In the genomic region with DNA sequence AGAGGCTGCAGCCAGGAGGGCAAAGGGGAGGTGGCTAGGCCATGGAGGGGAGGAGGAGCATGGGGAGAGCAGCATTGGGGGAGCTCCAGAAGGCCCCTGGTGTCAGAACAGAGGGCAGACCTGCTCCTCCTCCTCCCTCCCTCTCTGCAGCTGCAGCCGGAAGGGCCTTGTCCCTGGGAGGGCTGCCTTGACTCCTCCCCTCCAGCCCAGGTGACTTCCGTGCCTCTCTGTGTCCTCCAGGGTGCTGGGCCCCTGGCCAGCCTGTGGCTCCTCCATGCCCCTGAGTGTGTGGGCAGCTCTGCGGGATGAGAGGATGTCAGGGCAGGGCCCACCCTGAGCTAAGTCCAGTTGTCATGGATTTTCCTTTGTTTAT, we compare ENCODE assay signal across 19 cellular contexts.
DNase-seq lines count a peak whose midpoint lies in the region; ATAC-seq and TF ChIP-seq lines count a peak whose summit lies in the region.
"Had no signal": no experiment of that assay in that cellular context is flagged by ENCODE, and none has a peak within 500 bp of the region (broad histone marks: within the 10 kb centered on the region; RNA-seq: fewer than 3 reads in every experiment).

No MANE protein-coding gene starts in this region.

- H3K9me3 ChIP-seq in mucosa of descending colon = no peaks in the 10 kb centered on the region

- intact Hi-C loops in mucosa of descending colon (cut with DNase I, micrococcal nuclease) = no loop called here

- H3K4me3 ChIP-seq in mucosa of descending colon = no peak overlapping the region

- peak; percentile 6 for DNase-seq in NCI-H82 (lab: John Stamatoyannopoulos, UW)
- DNase-seq in NCI-H82 treated with DMSO at 0.1 percent for 48 hours (lab: John Stamatoyannopoulos, UW; ENCODE audit: unreplicated experiment) = no peak
- DNase-seq in NAMALWA (ENCODE audit: low spot score) = peak; percentile 43
- peak; percentile 28 for DNase-seq in WTC11 (ENCODE audit: low spot score)
- no peak for DNase-seq in mucosa of descending colon
- DNase-seq in COLO829 (ENCODE audit: low spot score) = no peak
- DNase-seq in NCI-H2227 treated with DMSO at 0.1 percent for 48 hours (lab: John Stamatoyannopoulos, UW) = no peak
- DNase-seq: activated CD4-positive, alpha-beta T cell treated with anti-CD3 and anti-CD28 coated beads for 36 hours; activated CD8-positive, alpha-beta memory T cell treated with anti-CD3 and anti-CD28 coated beads, Interleukin-2, amount 50 U/mL, for 4 hours; activated effector memory CD4-positive, alpha-beta T cell treated with anti-CD3 and anti-CD28 coated beads, Interleukin-2, amount 50 U/mL, for 16 hours; amniotic stem cell; CD4-positive, CD25-positive, alpha-beta regulatory T cell; EL; HCEC 1CT; right cardiac atrium; stimulated activated naive CD4-positive, alpha-beta T cell had no signal

- no peak for TF ChIP-seq CTCF in WTC11 (IDR thresholded peaks at IDR 0.05)
- no peak for TF ChIP-seq CTCF in mucosa of descending colon (IDR thresholded peaks at IDR 0.05)

- peaks cover 9% of the 10 kb centered on the region for H3K27me3 Mint-ChIP-seq in WTC11 (ENCODE audit: low read depth)

- no peaks in the 10 kb centered on the region for H3K9me3 Mint-ChIP-seq in WTC11
- H3K9me3 Mint-ChIP-seq: CD4-positive, CD25-positive, alpha-beta regulatory T cell; type B pancreatic cell had no signal

- peaks cover 17% of the 10 kb centered on the region for H3K4me1 Mint-ChIP-seq in WTC11

- H3K4me1 ChIP-seq in mucosa of descending colon (ENCODE audit: low read depth) = no peaks in the 10 kb centered on the region

- POLR2A ChIA-PET in WTC11 (lab: Charles Lee) = no interaction called here

- H3K4me3 Mint-ChIP-seq in WTC11 = no peak overlapping the region
- H3K4me3 Mint-ChIP-seq: activated CD4-positive, alpha-beta T cell treated with anti-CD3 and anti-CD28 coated beads for 36 hours; CD4-positive, CD25-positive, alpha-beta regulatory T cell; type B pancreatic cell had no signal

- H3K27ac Mint-ChIP-seq in WTC11 = no peak overlapping the region
- H3K27ac Mint-ChIP-seq: activated CD4-positive, alpha-beta T cell treated with anti-CD3 and anti-CD28 coated beads for 36 hours; type B pancreatic cell had no signal

- no peaks in the 10 kb centered on the region for H3K36me3 Mint-ChIP-seq in WTC11
- H3K36me3 Mint-ChIP-seq: CD4-positive, CD25-positive, alpha-beta regulatory T cell; type B pancreatic cell had no signal

- CTCF ChIA-PET in WTC11 (lab: Charles Lee) = interaction anchor here (0.6 to 8.0 kb wide), 13 partner anchors 13 to 274 kb away, joined by 3 to 68 read pairs (median 4); no protein-coding TSS in a partner anchor

- H3K36me3 ChIP-seq in mucosa of descending colon (ENCODE audit: low read depth) = no peaks in the 10 kb centered on the region

- peak; percentile 74 for ATAC-seq in WTC11
- peak; percentile 55 for ATAC-seq in mucosa of descending colon
- ATAC-seq in HG02885 (IDR thresholded peaks at IDR 0.05; ENCODE audit: poor library complexity, unreplicated experiment) = no peak
- ATAC-seq: activated CD4-positive, alpha-beta T cell treated with anti-CD3 and anti-CD28 coated beads for 36 hours; esophagus mucosa; right cardiac atrium had no signal

TF ChIP-seq in WTC11, 78 proteins besides CTCF, POLR2A, EP300 and RAD21:
- TF ChIP-seq, protein P1, sequence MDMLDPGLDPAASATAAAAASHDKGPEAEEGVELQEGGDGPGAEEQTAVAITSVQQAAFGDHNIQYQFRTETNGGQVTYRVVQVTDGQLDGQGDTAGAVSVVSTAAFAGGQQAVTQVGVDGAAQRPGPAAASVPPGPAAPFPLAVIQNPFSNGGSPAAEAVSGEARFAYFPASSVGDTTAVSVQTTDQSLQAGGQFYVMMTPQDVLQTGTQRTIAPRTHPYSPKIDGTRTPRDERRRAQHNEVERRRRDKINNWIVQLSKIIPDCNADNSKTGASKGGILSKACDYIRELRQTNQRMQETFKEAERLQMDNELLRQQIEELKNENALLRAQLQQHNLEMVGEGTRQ (CRISPR knock-in tag; IDR thresholded peaks at IDR 0.05) = peak; percentile 39; the same call in 1 of the 2 replicates
- TF ChIP-seq CREM (CRISPR knock-in tag; IDR thresholded peaks at IDR 0.05) = no peak

Comparison
In these comparisons a context has a peak if more than half of its experiments do, and no peak if none do; other contexts are left out.
1. DNase-seq: peak in NCI-H82 (single experiment), NAMALWA (single experiment) and WTC11 (single experiment); none in NCI-H82 treated with DMSO at 0.1 percent for 48 hours (single experiment), mucosa of descending colon (0 of 3), COLO829 (single experiment) and NCI-H2227 treated with DMSO at 0.1 percent for 48 hours (single experiment).